29 cellular contexts compared by ENCODE assay signal in the genomic region with DNA sequence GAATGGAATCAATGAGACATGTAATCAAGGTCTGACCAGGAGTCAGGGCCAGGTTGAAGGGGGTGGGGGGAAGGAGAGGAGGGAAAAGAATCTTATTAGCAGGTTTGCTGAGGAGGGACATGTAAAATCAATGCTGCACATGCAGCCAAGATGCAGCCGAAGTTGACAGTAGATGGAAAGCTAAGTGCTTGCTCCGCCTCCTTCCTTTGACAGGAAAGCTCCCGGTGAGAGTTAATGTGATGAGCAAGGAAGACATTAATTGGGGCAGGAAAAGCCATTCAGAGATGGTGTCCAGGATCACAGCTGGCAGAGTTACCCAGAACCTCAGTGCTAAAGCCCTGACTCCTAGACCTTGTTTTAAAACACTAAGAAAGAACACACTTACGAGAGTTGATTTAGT. TPM values are rescaled to one million over a fixed set of nuclear protein-coding genes. Genes with fewer than 3 reads are reported as not detected.
"Had no signal": no experiment of that assay in that cellular context is flagged by ENCODE, and none has a peak within 500 bp of the region (broad histone marks: within the 10 kb centered on the region; RNA-seq: fewer than 3 reads in every experiment).

No MANE protein-coding gene starts in this region.

- ATAC-seq: activated CD4-positive, alpha-beta T cell treated with anti-CD3 and anti-CD28 coated beads for 36 hours; activated CD8-positive, alpha-beta memory T cell treated with anti-CD3 and anti-CD28 coated beads, Interleukin-2, amount 10 ng/mL, durations not matched to agents 7 days and 5 days; activated CD8-positive, alpha-beta T cell treated with anti-CD3 and anti-CD28 coated beads, Interleukin-2, amount 10 ng/mL, durations not matched to agents 7 days and 5 days; activated naive CD4-positive, alpha-beta T cell treated with anti-CD3 and anti-CD28 coated beads, Interleukin-2, amount 50 U/mL, for 72 hours; activated T-cell treated with anti-CD3 and anti-CD28 coated beads, Interleukin-2, amount 50 U/mL, for 72 hours; foreskin keratinocyte; gastrocnemius medialis; heart left ventricle had no signal

- H3K36me3 ChIP-seq: breast epithelium, cardiac muscle cell, colonic mucosa, gastrocnemius medialis, heart left ventricle had no signal

- DNase-seq: activated CD4-positive, alpha-beta memory T cell treated with anti-CD3 and anti-CD28 coated beads for 36 hours; activated CD4-positive, alpha-beta T cell treated with anti-CD3 and anti-CD28 coated beads for 36 hours; activated CD4-positive, alpha-beta T cell treated with anti-CD3 and anti-CD28 coated beads, Interleukin-2, amount 10 ng/mL, durations not matched to agents 24 days and 14 days; activated CD4-positive, CD25-positive, alpha-beta regulatory T cell; activated CD4-positive, CD25-positive, alpha-beta regulatory T cell treated with anti-CD3 and anti-CD28 coated beads, Interleukin-2, amount 50 U/mL, for 72 hours; activated CD8-positive, alpha-beta memory T cell treated with anti-CD3 and anti-CD28 coated beads, Interleukin-2, amount 10 ng/mL, durations not matched to agents 7 days and 5 days; activated CD8-positive, alpha-beta memory T cell treated with anti-CD3 and anti-CD28 coated beads, Interleukin-2, amount 50 U/mL, for 4 hours; activated CD8-positive, alpha-beta T cell treated with anti-CD3 and anti-CD28 coated beads, Interleukin-2, amount 10 ng/mL, durations not matched to agents 7 days and 5 days; activated gamma-delta T cell; activated naive CD4-positive, alpha-beta T cell; activated naive CD4-positive, alpha-beta T cell treated with anti-CD3 and anti-CD28 coated beads, Interleukin-2, amount 10 ng/mL, durations not matched to agents 7 days and 5 days; activated naive CD8-positive, alpha-beta T cell treated with anti-CD3 and anti-CD28 coated beads, Interleukin-2, amount 10 ng/mL, durations not matched to agents 7 days and 5 days; activated T-cell treated with anti-CD3 and anti-CD28 coated beads, Interleukin-2, amount 50 U/mL, for 24 hours; activated T-cell treated with anti-CD3 and anti-CD28 coated beads, Interleukin-2, amount 50 U/mL, for 72 hours; central memory CD4-positive, alpha-beta T cell; cerebellar nuclear complex; colonic mucosa; effector CD8-positive, alpha-beta T cell; erythroblast; foreskin keratinocyte; gastrocnemius medialis; glutamatergic neuron; heart left ventricle; hypothalamus had no signal

- H3K9me3 ChIP-seq: colonic mucosa, gastrocnemius medialis had no signal

- H3K27me3 ChIP-seq: ascending aorta, breast epithelium, cardiac muscle cell, colonic mucosa, esophagus muscularis mucosa, gastrocnemius medialis, heart left ventricle had no signal

- H3K4me1 ChIP-seq: ascending aorta, breast epithelium, colonic mucosa, esophagus muscularis mucosa, foreskin keratinocyte, gastrocnemius medialis had no signal

- H3K27ac ChIP-seq: ascending aorta, breast epithelium, cardiac muscle cell, colonic mucosa, esophagus muscularis mucosa, foreskin keratinocyte, gastrocnemius medialis, heart left ventricle had no signal

- H3K4me3 ChIP-seq: ascending aorta, breast epithelium, cardiac muscle cell, colonic mucosa, esophagus muscularis mucosa, gastrocnemius medialis, heart left ventricle had no signal

RNA-seq across cellular contexts. Expression of a gene that starts 24.3 kb away (rescaled TPM):
- total RNA-seq: foreskin keratinocyte had no signal
- polyA plus RNA-seq: foreskin keratinocyte had no signal
